ENCODE assay signal across 35 cellular contexts in the genomic region with DNA sequence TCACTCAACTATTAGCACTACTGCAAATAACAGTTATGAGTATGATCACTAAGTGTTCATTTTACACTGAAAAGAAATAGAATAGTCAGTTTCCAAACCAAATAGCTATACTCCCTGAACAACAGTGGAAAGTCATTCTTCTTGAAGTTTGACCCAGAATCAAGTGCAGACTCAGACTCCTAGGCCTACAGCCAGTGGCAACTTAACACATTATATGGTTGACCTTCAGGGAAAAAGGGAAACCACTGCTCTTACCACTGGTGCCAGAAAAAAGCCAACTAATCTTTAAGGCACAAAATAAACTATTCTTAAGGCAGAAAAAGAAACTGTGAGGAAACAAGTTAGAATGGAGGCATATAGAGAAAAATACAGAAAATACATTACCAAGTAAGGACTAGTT. TPM values are rescaled to one million over a fixed set of nuclear protein-coding genes. Genes with fewer than 3 reads are reported as not detected.
A peak's percentile ranks its signal among the peaks of the same experiment; 100 is the strongest.
DNase-seq lines count a peak whose midpoint lies in the region; ATAC-seq and TF ChIP-seq lines count a peak whose summit lies in the region.
"Had no signal": no experiment of that assay in that cellular context is flagged by ENCODE, and none has a peak within 500 bp of the region (broad histone marks: within the 10 kb centered on the region; RNA-seq: fewer than 3 reads in every experiment).

No MANE protein-coding gene starts in this region.

- peaks cover 6% of the 10 kb centered on the region for H3K4me1 Mint-ChIP-seq in progenitor cell of endocrine pancreas (ENCODE audit: low read depth)
- H3K4me1 Mint-ChIP-seq: immature natural killer cell had no signal

- no peaks in the 10 kb centered on the region for H3K9me3 Mint-ChIP-seq in progenitor cell of endocrine pancreas (ENCODE audit: low read depth)
- H3K9me3 Mint-ChIP-seq: immature natural killer cell, neural progenitor cell had no signal

- TF ChIP-seq CTCF in cardiac fibroblast (IDR thresholded peaks at IDR 0.05; ENCODE audit: low read depth, low read length) (no peak), left lung (IDR thresholded peaks at IDR 0.05) (no peak), progenitor cell of endocrine pancreas (IDR thresholded peaks at IDR 0.05; ENCODE audit: unreplicated experiment) (no peak)

- H3K4me1 ChIP-seq in right cardiac atrium (ENCODE audit: control insufficient read depth, insufficient read depth, low read length) (no peaks in the 10 kb centered on the region), left lung (peaks cover 0 to 11% of the 10 kb centered on the region in 2 donors)
- H3K4me1 ChIP-seq: BLaER1, neural progenitor cell, upper lobe of left lung had no signal

- intact Hi-C loops in right cardiac atrium (cut with DNase I), result no loop called here
- intact Hi-C loops in Right ventricle myocardium superior (cut with DNase I), result no loop called here
- intact Hi-C loops in left lung (cut with DNase I), result no loop called here

- H3K36me3 ChIP-seq in left lung, result peaks cover 0 to 21% of the 10 kb centered on the region in 2 donors
- H3K36me3 ChIP-seq: adrenal gland, neural progenitor cell had no signal

- no peaks in the 10 kb centered on the region for H3K27me3 Mint-ChIP-seq in progenitor cell of endocrine pancreas

- H3K36me3 Mint-ChIP-seq in progenitor cell of endocrine pancreas (ENCODE audit: insufficient read depth), result peaks cover 1% of the 10 kb centered on the region

- no peaks in the 10 kb centered on the region for H3K9me3 ChIP-seq in right cardiac atrium (ENCODE audit: control insufficient read depth, low read length)
- H3K9me3 ChIP-seq in left lung, result no peaks in the 10 kb centered on the region
- H3K9me3 ChIP-seq: adrenal gland, BLaER1, mucosa of descending colon, upper lobe of left lung had no signal

- no peak overlapping the region for H3K27ac Mint-ChIP-seq in progenitor cell of endocrine pancreas
- H3K27ac Mint-ChIP-seq: immature natural killer cell, neural progenitor cell had no signal

- H3K27ac ChIP-seq in right cardiac atrium (ENCODE audit: low read length), result no peak overlapping the region
- H3K27ac ChIP-seq in left lung, result no peak overlapping the region
- H3K27ac ChIP-seq: BLaER1, HL-60, neural progenitor cell, RWPE1, upper lobe of left lung, VCaP had no signal

- DNase-seq in right cardiac atrium (no peak), Right ventricle myocardium superior (no peak), cardiac fibroblast (ENCODE audit: low read depth in 2 of 2) (peak; percentile 25 to 71), left lung (no peak), NCI-H2171 treated with DMSO at 0.1 percent for 48 hours (lab: John Stamatoyannopoulos, UW) (no peak), C1 segment of cervical spinal cord (lab: John Stamatoyannopoulos, UW) (no peak), iPS-NIHi11 (ENCODE audit: low spot score) (no peak), progenitor cell of endocrine pancreas (ENCODE audit: low spot score, unreplicated experiment) (no peak)
- DNase-seq: activated CD4-positive, alpha-beta T cell treated with anti-CD3 and anti-CD28 coated beads for 48 hours; activated naive CD4-positive, alpha-beta T cell; activated T-cell treated with anti-CD3 and anti-CD28 coated beads, Interleukin-2, amount 50 U/mL, for 48 hours; central memory CD4-positive, alpha-beta T cell; DND-41; foreskin melanocyte; H7; immature natural killer cell; mucosa of descending colon; NCI-H1092; NCI-H2029 treated with DMSO at 0.1 percent for 48 hours; NCI-H345; NCI-H82; posterior cingulate gyrus; small intestine; stimulated activated CD4-positive, alpha-beta T cell treated with anti-CD3 and anti-CD28 coated beads, Interleukin-1b, Interleukin-23, amount 100 ng/mL, for 48 hours; upper lobe of left lung had no signal

- H3K4me3 ChIP-seq in right cardiac atrium (ENCODE audit: low read length) (no peak overlapping the region), cardiac fibroblast (replicated peaks in 1 of 2; ENCODE audit: low read depth in 2 of 2, low read length in 2 of 2) (no peak overlapping the region), left lung (no peak overlapping the region)
- H3K4me3 ChIP-seq: adrenal gland, BLaER1, mucosa of descending colon, neural progenitor cell, upper lobe of left lung had no signal

- H3K27me3 ChIP-seq in right cardiac atrium (ENCODE audit: control insufficient read depth, insufficient read depth) (no peaks in the 10 kb centered on the region), left lung (no peaks in the 10 kb centered on the region)
- H3K27me3 ChIP-seq: adrenal gland, BLaER1, neural progenitor cell, upper lobe of left lung had no signal

- H3K4me3 Mint-ChIP-seq in progenitor cell of endocrine pancreas (ENCODE audit: low read depth), result no peak overlapping the region
- H3K4me3 Mint-ChIP-seq: immature natural killer cell, neural progenitor cell had no signal

- peak; percentile 31 to 87 for ATAC-seq in right cardiac atrium
- no peak for ATAC-seq in Right ventricle myocardium superior (ENCODE audit: poor library complexity)
- ATAC-seq in left lung, result peak; percentile 43
- ATAC-seq: HepG2, mucosa of descending colon, SK-N-SH treated with all-trans-retinoic acid at 6 μM for 48 hours had no signal

RNA-seq across cellular contexts. Expression of gene WNT2B, which starts 31.6 kb away (rescaled TPM):
- total RNA-seq in right cardiac atrium (10 to 100 TPM in 3 of 4 donors, 1 to 10 TPM in 1; 7.1 to 14.1 (median 11.9) TPM), Right ventricle myocardium superior (1.2 TPM), left lung (1 to 10 TPM; 4.5 to 5.3 TPM), progenitor cell of endocrine pancreas (0.77 and 1.6 TPM in 2 replicates)
- polyA plus RNA-seq in right cardiac atrium, result 3.5 TPM
- total RNA-seq: A172; T-helper 2 cell treated with Interferon-gamma antibody and Interleukin-4, amounts not matched to agents 100 ng/mL and 5 ng/mL, for 36 hours had no signal

Comparison
In these comparisons a context has a peak if more than half of its experiments do, and no peak if none do; other contexts are left out.
1. DNase-seq: peak in cardiac fibroblast (2 of 2); none in right cardiac atrium (0 of 3), Right ventricle myocardium superior (single experiment), left lung (0 of 2), NCI-H2171 treated with DMSO at 0.1 percent for 48 hours (single experiment), C1 segment of cervical spinal cord (0 of 14), iPS-NIHi11 (single experiment) and progenitor cell of endocrine pancreas (single experiment).